In the genomic region with DNA sequence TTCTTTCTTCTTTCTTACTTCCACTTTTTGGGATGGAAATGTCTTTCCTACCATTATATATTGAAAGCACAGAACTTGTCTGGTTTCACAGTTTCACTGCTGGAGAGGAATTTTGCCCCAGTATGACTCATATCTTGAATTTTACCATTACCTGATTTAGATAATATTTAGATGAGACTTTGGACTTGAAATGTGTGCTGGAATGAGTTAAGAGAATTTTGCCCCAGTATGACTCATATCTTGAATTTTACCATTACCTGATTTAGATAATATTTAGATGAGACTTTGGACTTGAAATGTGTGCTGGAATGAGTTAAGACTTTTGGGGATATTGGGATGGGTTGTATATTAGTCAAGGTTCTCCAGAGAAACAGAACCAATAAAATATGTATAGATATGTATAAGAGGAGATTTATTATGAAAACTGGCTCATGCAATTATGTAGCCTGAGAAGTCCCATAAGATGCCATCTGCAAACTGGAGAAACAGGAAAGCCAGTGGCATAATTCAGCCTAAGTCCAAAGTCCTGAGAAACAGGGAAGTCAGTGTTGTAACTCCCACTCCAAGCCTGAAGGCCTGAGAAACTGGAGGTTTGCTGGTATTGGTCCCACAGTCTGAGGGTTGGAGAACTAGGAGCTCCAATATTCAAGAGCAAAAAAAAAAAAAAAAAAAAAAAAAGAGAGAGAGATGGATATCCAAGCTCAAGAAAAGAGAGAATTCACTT, we compare ENCODE assay signal across 1 cellular context.
TF ChIP-seq lines count a peak whose summit lies in the region.

No MANE protein-coding gene starts in this region.

TF ChIP-seq in GM12878, 131 proteins besides CTCF, POLR2A, EP300 and RAD21:
- no peak for TF ChIP-seq MYC (IDR thresholded peaks at IDR 0.05; ENCODE audit: insufficient read depth, insufficient read length, insufficient replicate concordance, low read length, severe bottlenecking)
- TF ChIP-seq EED (IDR thresholded peaks at IDR 0.05; ENCODE audit: low read depth) = no peak
- TF ChIP-seq JUND (IDR thresholded peaks at IDR 0.05; ENCODE audit: low read depth, low read length) = no peak
- TF ChIP-seq SMAD5 (IDR thresholded peaks at IDR 0.05; ENCODE audit: low read depth) = no peak
- TF ChIP-seq NFIC (IDR thresholded peaks at IDR 0.05; ENCODE audit: low read depth, low read length) = no peak
- no peak for TF ChIP-seq KLF5 (IDR thresholded peaks at IDR 0.05; ENCODE audit: partially characterized antibody)
- no peak for TF ChIP-seq KAT2A (conservative IDR thresholded peaks at IDR 0.05; ENCODE audit: control insufficient read depth, low read depth, low read length)
- TF ChIP-seq MTA2 (IDR thresholded peaks at IDR 0.05; ENCODE audit: low read depth) = 0 out of 2 replicates have a peak, but pooled peaks have one; percentile 13
- no peak for TF ChIP-seq NFYA (IDR thresholded peaks at IDR 0.05; ENCODE audit: borderline replicate concordance, low read depth, low read length)
- TF ChIP-seq SRF (IDR thresholded peaks at IDR 0.05; ENCODE audit: low read depth in 2 of 2, low read length in 2 of 2) = no peak
- no peak for TF ChIP-seq NR2F1 (conservative IDR thresholded peaks at IDR 0.05)
- TF ChIP-seq ZNF217 (IDR thresholded peaks at IDR 0.05) = 0 out of 2 replicates have a peak, but pooled peaks have one; percentile 51
- TF ChIP-seq SP1 (IDR thresholded peaks at IDR 0.05; ENCODE audit: low read depth, low read length) = no peak
- TF ChIP-seq HDAC2 (IDR thresholded peaks at IDR 0.05) = no peak
- TF ChIP-seq, protein P1, sequence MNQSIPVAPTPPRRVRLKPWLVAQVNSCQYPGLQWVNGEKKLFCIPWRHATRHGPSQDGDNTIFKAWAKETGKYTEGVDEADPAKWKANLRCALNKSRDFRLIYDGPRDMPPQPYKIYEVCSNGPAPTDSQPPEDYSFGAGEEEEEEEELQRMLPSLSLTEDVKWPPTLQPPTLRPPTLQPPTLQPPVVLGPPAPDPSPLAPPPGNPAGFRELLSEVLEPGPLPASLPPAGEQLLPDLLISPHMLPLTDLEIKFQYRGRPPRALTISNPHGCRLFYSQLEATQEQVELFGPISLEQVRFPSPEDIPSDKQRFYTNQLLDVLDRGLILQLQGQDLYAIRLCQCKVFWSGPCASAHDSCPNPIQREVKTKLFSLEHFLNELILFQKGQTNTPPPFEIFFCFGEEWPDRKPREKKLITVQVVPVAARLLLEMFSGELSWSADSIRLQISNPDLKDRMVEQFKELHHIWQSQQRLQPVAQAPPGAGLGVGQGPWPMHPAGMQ (IDR thresholded peaks at IDR 0.05; ENCODE audit: borderline replicate concordance) = no peak
- TF ChIP-seq NR2C1 (IDR thresholded peaks at IDR 0.05) = no peak
- no peak for TF ChIP-seq HDGF (IDR thresholded peaks at IDR 0.05)
- TF ChIP-seq FOXK2 (IDR thresholded peaks at IDR 0.05) = no peak
- TF ChIP-seq RFX5 (IDR thresholded peaks at IDR 0.05; ENCODE audit: low read depth, low read length) = no peak
- no peak for TF ChIP-seq IRF4 (IDR thresholded peaks at IDR 0.05; ENCODE audit: low read depth, low read length)
- TF ChIP-seq IKZF2 (IDR thresholded peaks at IDR 0.05) = peak in 1 of 2 experiments; percentile 41; a peak in 2 of 4 replicates
- 0 out of 2 replicates have a peak, but pooled peaks have one; percentile 15 for TF ChIP-seq IKZF1 (conservative IDR thresholded peaks at IDR 0.05)
- TF ChIP-seq, protein P2, sequence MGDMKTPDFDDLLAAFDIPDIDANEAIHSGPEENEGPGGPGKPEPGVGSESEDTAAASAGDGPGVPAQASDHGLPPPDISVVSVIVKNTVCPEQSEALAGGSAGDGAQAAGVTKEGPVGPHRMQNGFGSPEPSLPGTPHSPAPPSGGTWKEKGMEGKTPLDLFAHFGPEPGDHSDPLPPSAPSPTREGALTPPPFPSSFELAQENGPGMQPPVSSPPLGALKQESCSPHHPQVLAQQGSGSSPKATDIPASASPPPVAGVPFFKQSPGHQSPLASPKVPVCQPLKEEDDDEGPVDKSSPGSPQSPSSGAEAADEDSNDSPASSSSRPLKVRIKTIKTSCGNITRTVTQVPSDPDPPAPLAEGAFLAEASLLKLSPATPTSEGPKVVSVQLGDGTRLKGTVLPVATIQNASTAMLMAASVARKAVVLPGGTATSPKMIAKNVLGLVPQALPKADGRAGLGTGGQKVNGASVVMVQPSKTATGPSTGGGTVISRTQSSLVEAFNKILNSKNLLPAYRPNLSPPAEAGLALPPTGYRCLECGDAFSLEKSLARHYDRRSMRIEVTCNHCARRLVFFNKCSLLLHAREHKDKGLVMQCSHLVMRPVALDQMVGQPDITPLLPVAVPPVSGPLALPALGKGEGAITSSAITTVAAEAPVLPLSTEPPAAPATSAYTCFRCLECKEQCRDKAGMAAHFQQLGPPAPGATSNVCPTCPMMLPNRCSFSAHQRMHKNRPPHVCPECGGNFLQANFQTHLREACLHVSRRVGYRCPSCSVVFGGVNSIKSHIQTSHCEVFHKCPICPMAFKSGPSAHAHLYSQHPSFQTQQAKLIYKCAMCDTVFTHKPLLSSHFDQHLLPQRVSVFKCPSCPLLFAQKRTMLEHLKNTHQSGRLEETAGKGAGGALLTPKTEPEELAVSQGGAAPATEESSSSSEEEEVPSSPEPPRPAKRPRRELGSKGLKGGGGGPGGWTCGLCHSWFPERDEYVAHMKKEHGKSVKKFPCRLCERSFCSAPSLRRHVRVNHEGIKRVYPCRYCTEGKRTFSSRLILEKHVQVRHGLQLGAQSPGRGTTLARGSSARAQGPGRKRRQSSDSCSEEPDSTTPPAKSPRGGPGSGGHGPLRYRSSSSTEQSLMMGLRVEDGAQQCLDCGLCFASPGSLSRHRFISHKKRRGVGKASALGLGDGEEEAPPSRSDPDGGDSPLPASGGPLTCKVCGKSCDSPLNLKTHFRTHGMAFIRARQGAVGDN (IDR thresholded peaks at IDR 0.05) = no peak
- TF ChIP-seq ZNF592 (IDR thresholded peaks at IDR 0.05) = no peak
- TF ChIP-seq PAX5 (IDR thresholded peaks at IDR 0.05; ENCODE audit: borderline replicate concordance, low read depth, low read length) = no peak
TF ChIP-seq in GM12878: peak in this region for 4.
